In genomic region chr1:43952731-43953350, GRCh38 we compare ENCODE assay signal across 1 cellular context.
TF ChIP-seq lines count a peak whose summit lies in the region.

No MANE protein-coding gene starts in this region.

TF ChIP-seq in HEK293, 187 proteins besides CTCF, POLR2A, EP300 and RAD21 (continued from another document and continues in another):
- TF ChIP-seq, protein P1, sequence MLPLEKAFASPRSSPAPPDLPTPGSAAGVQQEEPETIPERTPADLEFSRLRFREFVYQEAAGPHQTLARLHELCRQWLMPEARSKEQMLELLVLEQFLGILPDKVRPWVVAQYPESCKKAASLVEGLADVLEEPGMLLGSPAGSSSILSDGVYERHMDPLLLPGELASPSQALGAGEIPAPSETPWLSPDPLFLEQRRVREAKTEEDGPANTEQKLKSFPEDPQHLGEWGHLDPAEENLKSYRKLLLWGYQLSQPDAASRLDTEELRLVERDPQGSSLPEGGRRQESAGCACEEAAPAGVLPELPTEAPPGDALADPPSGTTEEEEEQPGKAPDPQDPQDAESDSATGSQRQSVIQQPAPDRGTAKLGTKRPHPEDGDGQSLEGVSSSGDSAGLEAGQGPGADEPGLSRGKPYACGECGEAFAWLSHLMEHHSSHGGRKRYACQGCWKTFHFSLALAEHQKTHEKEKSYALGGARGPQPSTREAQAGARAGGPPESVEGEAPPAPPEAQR (tag by site-specific recombination; IDR thresholded peaks at IDR 0.05) = no peak
- no peak for TF ChIP-seq GLI2 (tag by site-specific recombination; IDR thresholded peaks at IDR 0.05; ENCODE audit: borderline replicate concordance, low read depth)
- TF ChIP-seq ZEB2 (tag by site-specific recombination; IDR thresholded peaks at IDR 0.05) = no peak
- no peak for TF ChIP-seq ZNF639 (tag by site-specific recombination; IDR thresholded peaks at IDR 0.05)
- no peak for TF ChIP-seq BCL11B (tag by site-specific recombination; IDR thresholded peaks at IDR 0.05; ENCODE audit: low read depth)
- TF ChIP-seq SALL2 (tag by site-specific recombination; IDR thresholded peaks at IDR 0.05; ENCODE audit: borderline replicate concordance) = no peak
- TF ChIP-seq ZNF133 (tag by site-specific recombination; IDR thresholded peaks at IDR 0.05) = no peak
- no peak for TF ChIP-seq ZNF510 (tag by site-specific recombination; IDR thresholded peaks at IDR 0.05; ENCODE audit: insufficient replicate concordance)
- TF ChIP-seq ZNF626 (tag by site-specific recombination; IDR thresholded peaks at IDR 0.05) = no peak
- peak; percentile 69 for TF ChIP-seq SP7 (tag by site-specific recombination; IDR thresholded peaks at IDR 0.05)
- TF ChIP-seq ZNF571 (tag by site-specific recombination; IDR thresholded peaks at IDR 0.05) = no peak
- TF ChIP-seq PRDM6 (tag by site-specific recombination; IDR thresholded peaks at IDR 0.05) = no peak
- TF ChIP-seq, protein P2, sequence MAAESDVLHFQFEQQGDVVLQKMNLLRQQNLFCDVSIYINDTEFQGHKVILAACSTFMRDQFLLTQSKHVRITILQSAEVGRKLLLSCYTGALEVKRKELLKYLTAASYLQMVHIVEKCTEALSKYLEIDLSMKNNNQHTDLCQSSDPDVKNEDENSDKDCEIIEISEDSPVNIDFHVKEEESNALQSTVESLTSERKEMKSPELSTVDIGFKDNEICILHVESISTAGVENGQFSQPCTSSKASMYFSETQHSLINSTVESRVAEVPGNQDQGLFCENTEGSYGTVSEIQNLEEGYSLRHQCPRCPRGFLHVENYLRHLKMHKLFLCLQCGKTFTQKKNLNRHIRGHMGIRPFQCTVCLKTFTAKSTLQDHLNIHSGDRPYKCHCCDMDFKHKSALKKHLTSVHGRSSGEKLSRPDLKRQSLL (tag by site-specific recombination; IDR thresholded peaks at IDR 0.05) = no peak
- TF ChIP-seq ZNF560 (tag by site-specific recombination; IDR thresholded peaks at IDR 0.05; ENCODE audit: borderline replicate concordance) = no peak
- TF ChIP-seq ZNF280D (tag by site-specific recombination; IDR thresholded peaks at IDR 0.05) = no peak
- TF ChIP-seq ZNF529 (tag by site-specific recombination; IDR thresholded peaks at IDR 0.05; ENCODE audit: insufficient replicate concordance) = no peak
- no peak for TF ChIP-seq ZNF544 (tag by site-specific recombination; IDR thresholded peaks at IDR 0.05)
- no peak for TF ChIP-seq ZBTB7A (tag by site-specific recombination; IDR thresholded peaks at IDR 0.05; ENCODE audit: low read depth)
- no peak for TF ChIP-seq PRDM1 (tag by site-specific recombination; IDR thresholded peaks at IDR 0.05)
- TF ChIP-seq, protein P3, sequence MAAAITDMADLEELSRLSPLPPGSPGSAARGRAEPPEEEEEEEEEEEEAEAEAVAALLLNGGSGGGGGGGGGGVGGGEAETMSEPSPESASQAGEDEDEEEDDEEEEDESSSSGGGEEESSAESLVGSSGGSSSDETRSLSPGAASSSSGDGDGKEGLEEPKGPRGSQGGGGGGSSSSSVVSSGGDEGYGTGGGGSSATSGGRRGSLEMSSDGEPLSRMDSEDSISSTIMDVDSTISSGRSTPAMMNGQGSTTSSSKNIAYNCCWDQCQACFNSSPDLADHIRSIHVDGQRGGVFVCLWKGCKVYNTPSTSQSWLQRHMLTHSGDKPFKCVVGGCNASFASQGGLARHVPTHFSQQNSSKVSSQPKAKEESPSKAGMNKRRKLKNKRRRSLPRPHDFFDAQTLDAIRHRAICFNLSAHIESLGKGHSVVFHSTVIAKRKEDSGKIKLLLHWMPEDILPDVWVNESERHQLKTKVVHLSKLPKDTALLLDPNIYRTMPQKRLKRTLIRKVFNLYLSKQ (tag by site-specific recombination; IDR thresholded peaks at IDR 0.05; ENCODE audit: borderline replicate concordance) = no peak
- no peak for TF ChIP-seq HOXA7 (CRISPR knock-in tag; IDR thresholded peaks at IDR 0.05; ENCODE audit: borderline replicate concordance)
- TF ChIP-seq ZNF311 (tag by site-specific recombination; IDR thresholded peaks at IDR 0.05; ENCODE audit: borderline replicate concordance) = no peak
- TF ChIP-seq SP2 (tag by site-specific recombination; IDR thresholded peaks at IDR 0.05) = peak; percentile 67
- TF ChIP-seq ZNF24 (tag by site-specific recombination; IDR thresholded peaks at IDR 0.05) = no peak
- no peak for TF ChIP-seq ZNF274 (IDR thresholded peaks at IDR 0.05; ENCODE audit: low read length)
- TF ChIP-seq ZNF274 (tag by site-specific recombination; IDR thresholded peaks at IDR 0.05; ENCODE audit: borderline replicate concordance) = no peak
- TF ChIP-seq PRDM4 (tag by site-specific recombination; IDR thresholded peaks at IDR 0.05) = no peak
- TF ChIP-seq FEZF1 (tag by site-specific recombination; IDR thresholded peaks at IDR 0.05) = no peak
- TF ChIP-seq ZNF513 (tag by site-specific recombination; IDR thresholded peaks at IDR 0.05) = no peak
- no peak for TF ChIP-seq ZNF148 (tag by site-specific recombination; IDR thresholded peaks at IDR 0.05; ENCODE audit: borderline replicate concordance)
- TF ChIP-seq RBAK (tag by site-specific recombination; IDR thresholded peaks at IDR 0.05) = no peak
- TF ChIP-seq, protein P4, sequence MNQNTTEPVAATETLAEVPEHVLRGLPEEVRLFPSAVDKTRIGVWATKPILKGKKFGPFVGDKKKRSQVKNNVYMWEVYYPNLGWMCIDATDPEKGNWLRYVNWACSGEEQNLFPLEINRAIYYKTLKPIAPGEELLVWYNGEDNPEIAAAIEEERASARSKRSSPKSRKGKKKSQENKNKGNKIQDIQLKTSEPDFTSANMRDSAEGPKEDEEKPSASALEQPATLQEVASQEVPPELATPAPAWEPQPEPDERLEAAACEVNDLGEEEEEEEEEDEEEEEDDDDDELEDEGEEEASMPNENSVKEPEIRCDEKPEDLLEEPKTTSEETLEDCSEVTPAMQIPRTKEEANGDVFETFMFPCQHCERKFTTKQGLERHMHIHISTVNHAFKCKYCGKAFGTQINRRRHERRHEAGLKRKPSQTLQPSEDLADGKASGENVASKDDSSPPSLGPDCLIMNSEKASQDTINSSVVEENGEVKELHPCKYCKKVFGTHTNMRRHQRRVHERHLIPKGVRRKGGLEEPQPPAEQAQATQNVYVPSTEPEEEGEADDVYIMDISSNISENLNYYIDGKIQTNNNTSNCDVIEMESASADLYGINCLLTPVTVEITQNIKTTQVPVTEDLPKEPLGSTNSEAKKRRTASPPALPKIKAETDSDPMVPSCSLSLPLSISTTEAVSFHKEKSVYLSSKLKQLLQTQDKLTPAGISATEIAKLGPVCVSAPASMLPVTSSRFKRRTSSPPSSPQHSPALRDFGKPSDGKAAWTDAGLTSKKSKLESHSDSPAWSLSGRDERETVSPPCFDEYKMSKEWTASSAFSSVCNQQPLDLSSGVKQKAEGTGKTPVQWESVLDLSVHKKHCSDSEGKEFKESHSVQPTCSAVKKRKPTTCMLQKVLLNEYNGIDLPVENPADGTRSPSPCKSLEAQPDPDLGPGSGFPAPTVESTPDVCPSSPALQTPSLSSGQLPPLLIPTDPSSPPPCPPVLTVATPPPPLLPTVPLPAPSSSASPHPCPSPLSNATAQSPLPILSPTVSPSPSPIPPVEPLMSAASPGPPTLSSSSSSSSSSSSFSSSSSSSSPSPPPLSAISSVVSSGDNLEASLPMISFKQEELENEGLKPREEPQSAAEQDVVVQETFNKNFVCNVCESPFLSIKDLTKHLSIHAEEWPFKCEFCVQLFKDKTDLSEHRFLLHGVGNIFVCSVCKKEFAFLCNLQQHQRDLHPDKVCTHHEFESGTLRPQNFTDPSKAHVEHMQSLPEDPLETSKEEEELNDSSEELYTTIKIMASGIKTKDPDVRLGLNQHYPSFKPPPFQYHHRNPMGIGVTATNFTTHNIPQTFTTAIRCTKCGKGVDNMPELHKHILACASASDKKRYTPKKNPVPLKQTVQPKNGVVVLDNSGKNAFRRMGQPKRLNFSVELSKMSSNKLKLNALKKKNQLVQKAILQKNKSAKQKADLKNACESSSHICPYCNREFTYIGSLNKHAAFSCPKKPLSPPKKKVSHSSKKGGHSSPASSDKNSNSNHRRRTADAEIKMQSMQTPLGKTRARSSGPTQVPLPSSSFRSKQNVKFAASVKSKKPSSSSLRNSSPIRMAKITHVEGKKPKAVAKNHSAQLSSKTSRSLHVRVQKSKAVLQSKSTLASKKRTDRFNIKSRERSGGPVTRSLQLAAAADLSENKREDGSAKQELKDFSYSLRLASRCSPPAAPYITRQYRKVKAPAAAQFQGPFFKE (tag by site-specific recombination; IDR thresholded peaks at IDR 0.05; ENCODE audit: borderline replicate concordance) = no peak
